Comparison of ENCODE assay signal across 35 cellular contexts in genomic region chr18:9293948-9294347, GRCh38.
"Had no signal": no experiment of that assay in that cellular context is flagged by ENCODE, and none has a peak within 500 bp of the region (broad histone marks: within the 10 kb centered on the region; RNA-seq: fewer than 3 reads in every experiment).

No MANE protein-coding gene starts in this region.

- H3K4me3 ChIP-seq: MG63 had no signal

- DNase-seq: Karpas-422, Kasumi-1, MG63, MM.1S, MV-4-11, NCI-H1048, NCI-H1092, NCI-H1092 treated with DMSO at 0.1 percent for 48 hours, NCI-H1105, NCI-H1105 treated with DMSO at 0.1 percent for 48 hours, NCI-H1417, NCI-H1417 treated with DMSO at 0.1 percent for 48 hours, NCI-H1436, NCI-H1436 treated with DMSO at 0.1 percent for 48 hours, NCI-H146, NCI-H1694, NCI-H1694 treated with DMSO at 0.1 percent for 48 hours, NCI-H187, NCI-H187 treated with DMSO at 0.1 percent for 48 hours, NCI-H1930, NCI-H2029, NCI-H2029 treated with DMSO at 0.1 percent for 48 hours, NCI-H2081, NCI-H2081 treated with DMSO at 0.1 percent for 48 hours, NCI-H2107, NCI-H2171, NCI-H2171 treated with DMSO at 0.1 percent for 48 hours, NCI-H2227 treated with DMSO at 0.1 percent for 48 hours, NCI-H226, NCI-H345, NCI-H446, NCI-H446 treated with DMSO at 0.1 percent for 48 hours, NCI-H510A, NCI-H510A treated with DMSO at 0.1 percent for 48 hours, NCI-H524 had no signal

- H3K27me3 ChIP-seq: MG63 had no signal

- H3K36me3 ChIP-seq: MG63 had no signal
